In genomic region chr6:25363429-25363828, GRCh38 we compare ENCODE assay signal across 30 cellular contexts.
A peak's percentile ranks its signal among the peaks of the same experiment; 100 is the strongest.
DNase-seq lines count a peak whose midpoint lies in the region; ATAC-seq and TF ChIP-seq lines count a peak whose summit lies in the region.
"Had no signal": no experiment of that assay in that cellular context is flagged by ENCODE, and none has a peak within 500 bp of the region (broad histone marks: within the 10 kb centered on the region; RNA-seq: fewer than 3 reads in every experiment).

No MANE protein-coding gene starts in this region.

- intact Hi-C loops in ascending aorta (cut with DNase I) (no loop called here), ovary (cut with DNase I) (no loop called here)

- no peak for ATAC-seq in activated naive CD8-positive, alpha-beta T cell treated with anti-CD3 and anti-CD28 coated beads, Interleukin-2, amount 50 U/mL, for 24 hours
- ATAC-seq: A549; activated naive CD4-positive, alpha-beta T cell treated with anti-CD3 and anti-CD28 coated beads, Interleukin-2, amount 50 U/mL, for 72 hours; Right ventricle myocardium inferior; stimulated activated naive B cell treated with anti-CD40 and anti-IgM and Interleukin-4, amounts not matched to agents 10 μg/mL and 1 μg/mL and 100 μg/mL, for 72 hours had no signal

- H3K27ac Mint-ChIP-seq in activated naive CD4-positive, alpha-beta T cell treated with anti-CD3 and anti-CD28 coated beads, Interleukin-2, amount 50 U/mL, for 24 hours = peak overlapping the region; percentile 6
- H3K27ac Mint-ChIP-seq in activated naive CD8-positive, alpha-beta T cell treated with anti-CD3 and anti-CD28 coated beads, Interleukin-2, amount 50 U/mL, for 24 hours = no peak overlapping the region
- H3K27ac Mint-ChIP-seq in mesothelial cell of epicardium = no peak overlapping the region
- H3K27ac Mint-ChIP-seq: activated T-helper 2 cell treated with anti-CD3 and anti-CD28 coated beads, Interferon-gamma antibody, Interleukin-2, Interleukin-4, amounts not matched to agents 10 μg/mL and 5 μg/mL and 100 μg/mL, durations not matched to agents 14 hours and 24 hours and 36 hours; nephron; stimulated activated naive B cell treated with anti-CD40 and anti-IgM and Interleukin-4, amounts not matched to agents 10 μg/mL and 1 μg/mL and 100 μg/mL, for 72 hours; T-helper 2 cell treated with Interferon-gamma antibody and Interleukin-4, amounts not matched to agents 5 μg/mL and 100 μg/mL, for 36 hours had no signal

- H3K36me3 Mint-ChIP-seq in activated naive CD4-positive, alpha-beta T cell treated with anti-CD3 and anti-CD28 coated beads, Interleukin-2, amount 50 U/mL, for 24 hours = no peaks in the 10 kb centered on the region
- no peaks in the 10 kb centered on the region for H3K36me3 Mint-ChIP-seq in activated naive CD8-positive, alpha-beta T cell treated with anti-CD3 and anti-CD28 coated beads, Interleukin-2, amount 50 U/mL, for 24 hours (ENCODE audit: low read depth)
- no peaks in the 10 kb centered on the region for H3K36me3 Mint-ChIP-seq in mesothelial cell of epicardium
- H3K36me3 Mint-ChIP-seq: activated naive CD4-positive, alpha-beta T cell treated with anti-CD3 and anti-CD28 coated beads, Interleukin-2, amount 50 U/mL, for 72 hours; CD4-positive, alpha-beta memory T cell; stimulated activated naive B cell treated with anti-CD40 and anti-IgM and Interleukin-4, amounts not matched to agents 10 μg/mL and 1 μg/mL and 100 μg/mL, for 72 hours had no signal

- H3K27me3 ChIP-seq in OCI-LY1 (ENCODE audit: insufficient read depth, low read length) (no peaks in the 10 kb centered on the region), ascending aorta (no peaks in the 10 kb centered on the region), MG63 (no peaks in the 10 kb centered on the region), ovary (no peaks in the 10 kb centered on the region)
- H3K27me3 ChIP-seq: cardiac muscle cell, colonic mucosa had no signal

- H3K4me1 ChIP-seq in OCI-LY1 (ENCODE audit: insufficient read depth, low read length, severe bottlenecking) (peaks cover 97% of the 10 kb centered on the region), ascending aorta (peaks cover 15 to 77% of the 10 kb centered on the region in 2 donors), ovary (ENCODE audit: insufficient read depth) (peaks cover 10% of the 10 kb centered on the region)
- H3K4me1 ChIP-seq: colonic mucosa had no signal

- no peaks in the 10 kb centered on the region for H3F3A ChIP-seq in OCI-LY1 (ENCODE audit: insufficient read depth, low read length)

- H3K9me2 ChIP-seq in OCI-LY1 (ENCODE audit: low read depth, low read length) = no peaks in the 10 kb centered on the region
- H3K9me2 ChIP-seq: SK-N-SH had no signal

- peak overlapping the region; percentile 25; the same call in 1 of the 2 replicates for H3K4me2 ChIP-seq in OCI-LY1 (ENCODE audit: low read length)
- H3K4me2 ChIP-seq: A549, KMS-11, SK-N-SH had no signal

- H3K36me3 ChIP-seq in OCI-LY1 (ENCODE audit: insufficient read depth, low read length) (no peaks in the 10 kb centered on the region), ascending aorta (no peaks in the 10 kb centered on the region), MG63 (no peaks in the 10 kb centered on the region), ovary (no peaks in the 10 kb centered on the region)
- H3K36me3 ChIP-seq: cardiac muscle cell, colonic mucosa, WERI-Rb-1 had no signal

- TF ChIP-seq EP300 in ovary (IDR thresholded peaks at IDR 0.05) = no peak

- peaks cover 57% of the 10 kb centered on the region for H3K4me1 Mint-ChIP-seq in activated naive CD4-positive, alpha-beta T cell treated with anti-CD3 and anti-CD28 coated beads, Interleukin-2, amount 50 U/mL, for 24 hours
- H3K4me1 Mint-ChIP-seq in activated naive CD8-positive, alpha-beta T cell treated with anti-CD3 and anti-CD28 coated beads, Interleukin-2, amount 50 U/mL, for 24 hours = peaks cover 24% of the 10 kb centered on the region
- H3K4me1 Mint-ChIP-seq in mesothelial cell of epicardium = peaks cover 26% of the 10 kb centered on the region

- no peaks in the 10 kb centered on the region for H3K27me3 Mint-ChIP-seq in activated naive CD4-positive, alpha-beta T cell treated with anti-CD3 and anti-CD28 coated beads, Interleukin-2, amount 50 U/mL, for 24 hours
- H3K27me3 Mint-ChIP-seq in activated naive CD8-positive, alpha-beta T cell treated with anti-CD3 and anti-CD28 coated beads, Interleukin-2, amount 50 U/mL, for 24 hours = no peaks in the 10 kb centered on the region
- no peaks in the 10 kb centered on the region for H3K27me3 Mint-ChIP-seq in mesothelial cell of epicardium (ENCODE audit: low read depth)
- H3K27me3 Mint-ChIP-seq: CD4-positive, alpha-beta memory T cell; stimulated activated naive B cell treated with anti-CD40 and anti-IgM and Interleukin-4, amounts not matched to agents 10 μg/mL and 1 μg/mL and 100 μg/mL, for 72 hours had no signal

- no peak for TF ChIP-seq POLR2A in ovary (IDR thresholded peaks at IDR 0.05)

- WGBS in ovary, 3 donors = 14 to 42% (median 16%) methylated on average over 2 of the region's 2 CpGs

- no peak overlapping the region for H3K4me3 Mint-ChIP-seq in activated naive CD4-positive, alpha-beta T cell treated with anti-CD3 and anti-CD28 coated beads, Interleukin-2, amount 50 U/mL, for 24 hours
- H3K4me3 Mint-ChIP-seq in activated naive CD8-positive, alpha-beta T cell treated with anti-CD3 and anti-CD28 coated beads, Interleukin-2, amount 50 U/mL, for 24 hours = no peak overlapping the region
- no peak overlapping the region for H3K4me3 Mint-ChIP-seq in mesothelial cell of epicardium
- H3K4me3 Mint-ChIP-seq: CD4-positive, alpha-beta memory T cell; nephron; stimulated activated naive B cell treated with anti-CD40 and anti-IgM and Interleukin-4, amounts not matched to agents 10 μg/mL and 1 μg/mL and 100 μg/mL, for 72 hours; T-helper 2 cell treated with Interferon-gamma antibody and Interleukin-4, amounts not matched to agents 5 μg/mL and 100 μg/mL, for 36 hours had no signal

- H4K20me1 ChIP-seq in OCI-LY1 (ENCODE audit: insufficient read depth, low read length) = no peaks in the 10 kb centered on the region

- H3K27ac ChIP-seq in OCI-LY1 (ENCODE audit: low read depth, low read length, poor library complexity, severe bottlenecking) (peak overlapping the region; percentile 42), ascending aorta (peak overlapping the region; percentile 27 to 59), ovary (no peak overlapping the region)
- H3K27ac ChIP-seq: A549, cardiac muscle cell, colonic mucosa, epithelial cell of prostate, KMS-11, WERI-Rb-1 had no signal

- no peaks in the 10 kb centered on the region for H3K9me3 ChIP-seq in OCI-LY1 (ENCODE audit: low read length)
- H3K9me3 ChIP-seq in ascending aorta = no peaks in the 10 kb centered on the region
- H3K9me3 ChIP-seq in MG63 = no peaks in the 10 kb centered on the region
- no peaks in the 10 kb centered on the region for H3K9me3 ChIP-seq in ovary
- H3K9me3 ChIP-seq: A549, colonic mucosa, SK-N-SH had no signal

- no peaks in the 10 kb centered on the region for H3K9me3 Mint-ChIP-seq in activated naive CD4-positive, alpha-beta T cell treated with anti-CD3 and anti-CD28 coated beads, Interleukin-2, amount 50 U/mL, for 24 hours
- no peaks in the 10 kb centered on the region for H3K9me3 Mint-ChIP-seq in activated naive CD8-positive, alpha-beta T cell treated with anti-CD3 and anti-CD28 coated beads, Interleukin-2, amount 50 U/mL, for 24 hours
- no peaks in the 10 kb centered on the region for H3K9me3 Mint-ChIP-seq in mesothelial cell of epicardium
- H3K9me3 Mint-ChIP-seq: activated naive CD4-positive, alpha-beta T cell treated with anti-CD3 and anti-CD28 coated beads, Interleukin-2, amount 50 U/mL, for 72 hours; activated T-helper 2 cell treated with anti-CD3 and anti-CD28 coated beads, Interferon-gamma antibody, Interleukin-2, Interleukin-4, amounts not matched to agents 10 μg/mL and 5 μg/mL and 100 μg/mL, durations not matched to agents 14 hours and 24 hours and 36 hours; CD4-positive, alpha-beta memory T cell; nephron; stimulated activated naive B cell treated with anti-CD40 and anti-IgM and Interleukin-4, amounts not matched to agents 10 μg/mL and 1 μg/mL and 100 μg/mL, for 72 hours; T-helper 2 cell treated with Interferon-gamma antibody and Interleukin-4, amounts not matched to agents 5 μg/mL and 100 μg/mL, for 36 hours had no signal

- DNase-seq in activated naive CD4-positive, alpha-beta T cell treated with Interleukin-2 at 50 U/mL for 16 hours = no peak
- DNase-seq in ascending aorta (ENCODE audit: low spot score in 2 of 2) = no peak
- DNase-seq in MG63 = no peak
- DNase-seq in activated naive CD8-positive, alpha-beta T cell treated with anti-CD3 and anti-CD28 coated beads, Interleukin-2, amount 50 U/mL, for 24 hours = no peak
- no peak for DNase-seq in ovary
- DNase-seq in mesothelial cell of epicardium (ENCODE audit: low spot score in 2 of 2, unreplicated experiment in 2 of 2) = no peak
- DNase-seq: activated CD4-positive, alpha-beta T cell treated with anti-CD3 and anti-CD28 coated beads for 4 hours; CD4-positive, alpha-beta memory T cell; colonic mucosa; effector CD4-positive, alpha-beta T cell; hippocampal formation; NCI-H1048; NCI-H446 treated with DMSO at 0.1 percent for 48 hours; NCI-H82; SK-N-SH; stimulated activated naive B cell treated with anti-CD40 and anti-IgM and Interleukin-4, amounts not matched to agents 10 μg/mL and 1 μg/mL and 100 μg/mL, for 72 hours; substantia nigra; WERI-Rb-1 had no signal

- H3K4me3 ChIP-seq in OCI-LY1 (ENCODE audit: low read depth, low read length, poor library complexity, severe bottlenecking) (no peak overlapping the region), ascending aorta (no peak overlapping the region), MG63 (no peak overlapping the region), ovary (no peak overlapping the region)
- H3K4me3 ChIP-seq: A549, cardiac muscle cell, colonic mucosa, skin epidermis had no signal

- H2AFZ ChIP-seq in OCI-LY1 (ENCODE audit: low read length) = no peak overlapping the region

- peaks cover 3% of the 10 kb centered on the region; the same call in 1 of the 2 replicates for H3K79me2 ChIP-seq in OCI-LY1 (ENCODE audit: insufficient read depth, low read length)

- TF ChIP-seq CTCF in OCI-LY1 (IDR thresholded peaks at IDR 0.05; ENCODE audit: low read length) = no peak
- TF ChIP-seq CTCF in ascending aorta (IDR thresholded peaks at IDR 0.05) = no peak
- TF ChIP-seq CTCF in ovary (IDR thresholded peaks at IDR 0.05) = no peak
- no peak for TF ChIP-seq CTCF in mesothelial cell of epicardium (IDR thresholded peaks at IDR 0.05; ENCODE audit: unreplicated experiment)

- no peak overlapping the region; the same call in 1 of the 2 replicates for H3K9ac ChIP-seq in OCI-LY1 (ENCODE audit: low read length)
- H3K9ac ChIP-seq: KMS-11, SK-N-SH had no signal

Comparison
In these comparisons a context has a peak if more than half of its experiments do, and no peak if none do; other contexts are left out.
1. H3K27ac ChIP-seq: peak in OCI-LY1 (single experiment) and ascending aorta (2 of 2); none in ovary (0 of 2).